Comparison of ENCODE assay signal across 2 cellular contexts in the genomic region with DNA sequence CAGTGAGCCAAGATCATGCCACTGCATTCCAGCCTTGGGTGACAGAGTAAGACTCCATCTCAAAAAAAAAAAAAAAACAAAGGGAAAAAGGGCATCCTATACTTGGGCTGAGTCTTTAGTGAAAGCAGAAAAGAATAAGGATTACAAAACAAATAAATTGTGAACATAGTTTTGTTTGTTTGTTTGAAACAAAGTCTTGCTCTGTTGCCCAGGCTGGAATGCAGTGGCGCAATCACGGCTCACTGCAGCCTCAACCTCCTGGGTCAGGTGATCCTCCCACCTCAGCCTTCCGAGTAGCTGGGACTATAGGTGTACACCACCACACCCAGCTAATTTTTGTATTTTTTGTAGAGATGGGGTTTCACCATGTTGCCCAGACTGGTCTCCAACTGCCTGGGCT.
A peak's percentile ranks its signal among the peaks of the same experiment; 100 is the strongest.
TF ChIP-seq lines count a peak whose summit lies in the region.
"Not testable (repeated sequence)": the region's sequence is repeated elsewhere in the genome, so short reads cannot be mapped to it uniquely, and the experiment has no call there.

No MANE protein-coding gene starts in this region.

TF ChIP-seq in Ishikawa, 13 proteins besides CTCF, POLR2A, EP300 and RAD21:
- peak; percentile 43; the same call in 1 of the 2 replicates for TF ChIP-seq CEBPB (IDR thresholded peaks at IDR 0.05)

TF ChIP-seq in HepG2, 621 proteins besides CTCF, POLR2A, EP300 and RAD21:
- TF ChIP-seq CEBPB (IDR thresholded peaks at IDR 0.05; ENCODE audit: borderline replicate concordance, low read depth, low read length) (peak; percentile 56; the same call in 1 of the 2 replicates), TEAD3 (CRISPR knock-in tag; optimal IDR thresholded peaks at IDR 0.05; ENCODE audit: borderline replicate concordance) (peak; percentile 75), SOX5 (CRISPR knock-in tag; IDR thresholded peaks at IDR 0.05; ENCODE audit: borderline replicate concordance) (0 out of 2 replicates have a peak, but pooled peaks have one; percentile 30), CEBPG (CRISPR knock-in tag; IDR thresholded peaks at IDR 0.05) (peak; percentile 68), FOXP1 (CRISPR knock-in tag; IDR thresholded peaks at IDR 0.05) (peak; percentile 23; the same call in 1 of the 2 replicates), SOX13 (CRISPR knock-in tag; conservative IDR thresholded peaks at IDR 0.05 in 1 of 2, IDR thresholded peaks at IDR 0.05 in 1 of 2) (peak in 1 of 2 experiments; percentile 44; a peak in 1 of 4 replicates), ZNF121 (CRISPR knock-in tag; IDR thresholded peaks at IDR 0.05) (peak; percentile 82; the same call in 1 of the 2 replicates)
- TF ChIP-seq, protein P1, sequence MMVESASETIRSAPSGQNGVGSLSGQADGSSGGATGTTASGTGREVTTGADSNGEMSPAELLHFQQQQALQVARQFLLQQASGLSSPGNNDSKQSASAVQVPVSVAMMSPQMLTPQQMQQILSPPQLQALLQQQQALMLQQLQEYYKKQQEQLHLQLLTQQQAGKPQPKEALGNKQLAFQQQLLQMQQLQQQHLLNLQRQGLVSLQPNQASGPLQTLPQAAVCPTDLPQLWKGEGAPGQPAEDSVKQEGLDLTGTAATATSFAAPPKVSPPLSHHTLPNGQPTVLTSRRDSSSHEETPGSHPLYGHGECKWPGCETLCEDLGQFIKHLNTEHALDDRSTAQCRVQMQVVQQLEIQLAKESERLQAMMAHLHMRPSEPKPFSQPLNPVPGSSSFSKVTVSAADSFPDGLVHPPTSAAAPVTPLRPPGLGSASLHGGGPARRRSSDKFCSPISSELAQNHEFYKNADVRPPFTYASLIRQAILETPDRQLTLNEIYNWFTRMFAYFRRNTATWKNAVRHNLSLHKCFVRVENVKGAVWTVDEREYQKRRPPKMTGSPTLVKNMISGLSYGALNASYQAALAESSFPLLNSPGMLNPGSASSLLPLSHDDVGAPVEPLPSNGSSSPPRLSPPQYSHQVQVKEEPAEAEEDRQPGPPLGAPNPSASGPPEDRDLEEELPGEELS (CRISPR knock-in tag; IDR thresholded peaks at IDR 0.05): peak; percentile 30; the same call in 1 of the 2 replicates
- TF ChIP-seq, protein P2, sequence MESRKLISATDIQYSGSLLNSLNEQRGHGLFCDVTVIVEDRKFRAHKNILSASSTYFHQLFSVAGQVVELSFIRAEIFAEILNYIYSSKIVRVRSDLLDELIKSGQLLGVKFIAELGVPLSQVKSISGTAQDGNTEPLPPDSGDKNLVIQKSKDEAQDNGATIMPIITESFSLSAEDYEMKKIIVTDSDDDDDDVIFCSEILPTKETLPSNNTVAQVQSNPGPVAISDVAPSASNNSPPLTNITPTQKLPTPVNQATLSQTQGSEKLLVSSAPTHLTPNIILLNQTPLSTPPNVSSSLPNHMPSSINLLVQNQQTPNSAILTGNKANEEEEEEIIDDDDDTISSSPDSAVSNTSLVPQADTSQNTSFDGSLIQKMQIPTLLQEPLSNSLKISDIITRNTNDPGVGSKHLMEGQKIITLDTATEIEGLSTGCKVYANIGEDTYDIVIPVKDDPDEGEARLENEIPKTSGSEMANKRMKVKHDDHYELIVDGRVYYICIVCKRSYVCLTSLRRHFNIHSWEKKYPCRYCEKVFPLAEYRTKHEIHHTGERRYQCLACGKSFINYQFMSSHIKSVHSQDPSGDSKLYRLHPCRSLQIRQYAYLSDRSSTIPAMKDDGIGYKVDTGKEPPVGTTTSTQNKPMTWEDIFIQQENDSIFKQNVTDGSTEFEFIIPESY (CRISPR knock-in tag; IDR thresholded peaks at IDR 0.05): peak; percentile 67; the same call in 1 of the 2 replicates
- not testable (repeated sequence) for TF ChIP-seq FOXP1, SOX13 (IDR thresholded peaks at IDR 0.05)
- TF ChIP-seq, protein P3, sequence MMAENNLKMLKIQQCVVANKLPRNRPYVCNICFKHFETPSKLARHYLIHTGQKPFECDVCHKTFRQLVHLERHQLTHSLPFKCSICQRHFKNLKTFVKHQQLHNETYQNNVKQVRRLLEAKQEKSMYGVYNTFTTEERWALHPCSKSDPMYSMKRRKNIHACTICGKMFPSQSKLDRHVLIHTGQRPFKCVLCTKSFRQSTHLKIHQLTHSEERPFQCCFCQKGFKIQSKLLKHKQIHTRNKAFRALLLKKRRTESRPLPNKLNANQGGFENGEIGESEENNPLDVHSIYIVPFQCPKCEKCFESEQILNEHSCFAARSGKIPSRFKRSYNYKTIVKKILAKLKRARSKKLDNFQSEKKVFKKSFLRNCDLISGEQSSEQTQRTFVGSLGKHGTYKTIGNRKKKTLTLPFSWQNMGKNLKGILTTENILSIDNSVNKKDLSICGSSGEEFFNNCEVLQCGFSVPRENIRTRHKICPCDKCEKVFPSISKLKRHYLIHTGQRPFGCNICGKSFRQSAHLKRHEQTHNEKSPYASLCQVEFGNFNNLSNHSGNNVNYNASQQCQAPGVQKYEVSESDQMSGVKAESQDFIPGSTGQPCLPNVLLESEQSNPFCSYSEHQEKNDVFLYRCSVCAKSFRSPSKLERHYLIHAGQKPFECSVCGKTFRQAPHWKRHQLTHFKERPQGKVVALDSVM (CRISPR knock-in tag; IDR thresholded peaks at IDR 0.05): peak; percentile 85
- TF ChIP-seq, protein P4, sequence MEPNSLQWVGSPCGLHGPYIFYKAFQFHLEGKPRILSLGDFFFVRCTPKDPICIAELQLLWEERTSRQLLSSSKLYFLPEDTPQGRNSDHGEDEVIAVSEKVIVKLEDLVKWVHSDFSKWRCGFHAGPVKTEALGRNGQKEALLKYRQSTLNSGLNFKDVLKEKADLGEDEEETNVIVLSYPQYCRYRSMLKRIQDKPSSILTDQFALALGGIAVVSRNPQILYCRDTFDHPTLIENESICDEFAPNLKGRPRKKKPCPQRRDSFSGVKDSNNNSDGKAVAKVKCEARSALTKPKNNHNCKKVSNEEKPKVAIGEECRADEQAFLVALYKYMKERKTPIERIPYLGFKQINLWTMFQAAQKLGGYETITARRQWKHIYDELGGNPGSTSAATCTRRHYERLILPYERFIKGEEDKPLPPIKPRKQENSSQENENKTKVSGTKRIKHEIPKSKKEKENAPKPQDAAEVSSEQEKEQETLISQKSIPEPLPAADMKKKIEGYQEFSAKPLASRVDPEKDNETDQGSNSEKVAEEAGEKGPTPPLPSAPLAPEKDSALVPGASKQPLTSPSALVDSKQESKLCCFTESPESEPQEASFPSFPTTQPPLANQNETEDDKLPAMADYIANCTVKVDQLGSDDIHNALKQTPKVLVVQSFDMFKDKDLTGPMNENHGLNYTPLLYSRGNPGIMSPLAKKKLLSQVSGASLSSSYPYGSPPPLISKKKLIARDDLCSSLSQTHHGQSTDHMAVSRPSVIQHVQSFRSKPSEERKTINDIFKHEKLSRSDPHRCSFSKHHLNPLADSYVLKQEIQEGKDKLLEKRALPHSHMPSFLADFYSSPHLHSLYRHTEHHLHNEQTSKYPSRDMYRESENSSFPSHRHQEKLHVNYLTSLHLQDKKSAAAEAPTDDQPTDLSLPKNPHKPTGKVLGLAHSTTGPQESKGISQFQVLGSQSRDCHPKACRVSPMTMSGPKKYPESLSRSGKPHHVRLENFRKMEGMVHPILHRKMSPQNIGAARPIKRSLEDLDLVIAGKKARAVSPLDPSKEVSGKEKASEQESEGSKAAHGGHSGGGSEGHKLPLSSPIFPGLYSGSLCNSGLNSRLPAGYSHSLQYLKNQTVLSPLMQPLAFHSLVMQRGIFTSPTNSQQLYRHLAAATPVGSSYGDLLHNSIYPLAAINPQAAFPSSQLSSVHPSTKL (CRISPR knock-in tag; IDR thresholded peaks at IDR 0.05): 0 out of 2 replicates have a peak, but pooled peaks have one; percentile 25
